ENCODE assay signal across 14 cellular contexts in the genomic region with DNA sequence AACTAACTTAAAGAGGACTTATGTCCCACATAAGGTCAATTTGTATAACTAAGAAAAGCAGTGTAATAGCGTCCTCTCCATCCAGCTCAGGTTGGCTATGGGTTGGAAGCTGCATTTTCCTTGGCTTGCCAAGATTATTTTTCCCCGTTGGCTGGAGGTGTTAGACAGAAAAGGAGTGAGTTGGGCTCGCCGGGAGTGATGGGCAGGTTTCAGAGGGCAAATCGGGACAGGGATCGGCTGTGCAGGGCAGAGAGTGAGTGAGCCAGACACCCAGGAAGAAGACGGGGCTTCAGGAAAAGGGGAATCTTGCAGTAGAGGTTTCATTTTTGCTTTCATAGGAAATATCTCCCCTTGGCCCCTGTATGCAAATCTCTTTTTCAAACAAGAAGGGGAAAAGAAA. TPM values are rescaled to one million over a fixed set of nuclear protein-coding genes. Genes with fewer than 3 reads are reported as not detected.
DNase-seq lines count a peak whose midpoint lies in the region; ATAC-seq and TF ChIP-seq lines count a peak whose summit lies in the region.
"Had no signal": no experiment of that assay in that cellular context is flagged by ENCODE, and none has a peak within 500 bp of the region (broad histone marks: within the 10 kb centered on the region; RNA-seq: fewer than 3 reads in every experiment).

No MANE protein-coding gene starts in this region.

- peak overlapping the region; percentile 22 for H3K27ac Mint-ChIP-seq in MCF 10A (ENCODE audit: low read depth, unreplicated experiment)
- H3K27ac Mint-ChIP-seq: CD4-positive, alpha-beta memory T cell; GM23338 had no signal

- H3K4me3 ChIP-seq in breast epithelium (no peak overlapping the region), DOHH2 (ENCODE audit: low read length) (no peak overlapping the region), Panc1 (ENCODE audit: low read depth in 2 of 2, low read length in 2 of 2) (no peak overlapping the region), skeletal muscle tissue (ENCODE audit: low read length in 3 of 3) (peak overlapping the region in 1 of 3 donors; percentile 23), mesendoderm (ENCODE audit: low read length) (no peak overlapping the region)
- H3K4me3 ChIP-seq: GM23338 had no signal

- H2BK15ac ChIP-seq in mesendoderm (replicated peaks; ENCODE audit: low read depth) = no peak overlapping the region

- no peaks in the 10 kb centered on the region for H3K36me3 Mint-ChIP-seq in MCF 10A (ENCODE audit: insufficient read depth, unreplicated experiment)
- H3K36me3 Mint-ChIP-seq: CD4-positive, alpha-beta memory T cell had no signal

- no peaks in the 10 kb centered on the region for H3K9me3 Mint-ChIP-seq in MCF 10A (ENCODE audit: unreplicated experiment)
- H3K9me3 Mint-ChIP-seq: CD4-positive, alpha-beta memory T cell; GM23338 had no signal

- H3K36me3 ChIP-seq in breast epithelium (no peaks in the 10 kb centered on the region), DOHH2 (ENCODE audit: control insufficient read depth, low read length) (no peaks in the 10 kb centered on the region), Panc1 (ENCODE audit: control insufficient read depth, insufficient read depth, low read length) (no peaks in the 10 kb centered on the region), skeletal muscle tissue (ENCODE audit: control insufficient read depth in 3 of 3, insufficient read depth in 3 of 3, low read length in 3 of 3) (no peaks in the 10 kb centered on the region), mesendoderm (ENCODE audit: control insufficient read depth, insufficient read depth, low read length) (no peaks in the 10 kb centered on the region)
- H3K36me3 ChIP-seq: BE2C had no signal

- H3K9me3 ChIP-seq in breast epithelium = no peaks in the 10 kb centered on the region
- H3K9me3 ChIP-seq in DOHH2 (ENCODE audit: control insufficient read depth, insufficient read depth, low read length) = no peaks in the 10 kb centered on the region
- no peaks in the 10 kb centered on the region for H3K9me3 ChIP-seq in Panc1 (ENCODE audit: control insufficient read depth, insufficient read depth, low read depth, low read length)
- H3K9me3 ChIP-seq in skeletal muscle tissue (ENCODE audit: control insufficient read depth in 3 of 3, low read length in 3 of 3) = no peaks in the 10 kb centered on the region
- H3K9me3 ChIP-seq: BE2C had no signal

- H4K8ac ChIP-seq in mesendoderm (ENCODE audit: low read depth, low read length) = no peak overlapping the region

- WGBS in mesendoderm (ENCODE audit: extremely low coverage, insufficient coverage, low lambda C conversion rate) = no CpG with 5 or more reads among the region's 7 CpGs

- peaks cover 10% of the 10 kb centered on the region for H3K4me1 Mint-ChIP-seq in MCF 10A (ENCODE audit: insufficient read depth, unreplicated experiment)
- H3K4me1 Mint-ChIP-seq: CD4-positive, alpha-beta memory T cell had no signal

- no peak overlapping the region for H3K18ac ChIP-seq in mesendoderm (ENCODE audit: low read length)

- no peaks in the 10 kb centered on the region for H3K9me2 ChIP-seq in DOHH2 (replicated peaks; ENCODE audit: control insufficient read depth, low read length)

- H2BK120ac ChIP-seq in mesendoderm (ENCODE audit: low read depth, low read length) = no peak overlapping the region

- no peak overlapping the region for H2BK5ac ChIP-seq in mesendoderm (ENCODE audit: low read length)

- intact Hi-C loops in MCF 10A (cut with micrococcal nuclease) = no loop called here
- intact Hi-C loops in breast epithelium (cut with DNase I; ENCODE audit: low total_unique reads) = no loop called here
- intact Hi-C loops in Panc1 (cut with micrococcal nuclease; ENCODE audit: unreplicated experiment) = no loop called here

- in situ Hi-C loops in Panc1 (cut with HindIII; ENCODE audit: low pct_unique_long_range_greater_than_20kb, low sequenced_read_pairs) = no loop called here

- POLR2A ChIA-PET in MCF 10A (lab: Yijun Ruan, JAX) = interaction anchor here (0.7 to 1.9 kb wide), 2 partner anchors 15 to 44 kb away, joined by 3 to 5 read pairs; no protein-coding TSS in a partner anchor
- POLR2A ChIA-PET in Panc1 (lab: Charles Lee) = no interaction called here

- H3K4me2 ChIP-seq in DOHH2 (ENCODE audit: low read length) (peak overlapping the region; percentile 16; the same call in 1 of the 2 replicates), mesendoderm (ENCODE audit: low read length) (no peak overlapping the region)
- H3K4me2 ChIP-seq: GM23338 had no signal

- TF ChIP-seq POLR2A in breast epithelium (IDR thresholded peaks at IDR 0.05) = no peak

- peaks cover 17% of the 10 kb centered on the region for H3F3A ChIP-seq in DOHH2 (ENCODE audit: control insufficient read depth, insufficient read depth)

- H4K5ac ChIP-seq in mesendoderm (ENCODE audit: low read length) = no peak overlapping the region

- no peaks in the 10 kb centered on the region for H4K20me1 ChIP-seq in DOHH2 (ENCODE audit: control insufficient read depth, insufficient read depth, low read depth, low read length)

- no peak overlapping the region for H3K4ac ChIP-seq in mesendoderm (ENCODE audit: low read depth, low read length)

- BruUV-seq in MCF 10A (replicated peaks; lab: Mats Ljungman, UMichigan) (no TSS peak), Panc1 (replicated peaks; lab: Mats Ljungman, UMichigan) (no TSS peak)

- H3K27ac ChIP-seq in breast epithelium (no peak overlapping the region), DOHH2 (ENCODE audit: low read depth, low read length) (no peak overlapping the region), Panc1 (ENCODE audit: low read length) (peak overlapping the region; percentile 96), skeletal muscle tissue (ENCODE audit: low read depth, low read length) (peak overlapping the region; percentile 98), mesendoderm (ENCODE audit: low read depth, low read length) (no peak overlapping the region)
- H3K27ac ChIP-seq: C4-2B had no signal

- DNase-seq in MCF 10A (ENCODE audit: unreplicated experiment) (no peak), breast epithelium (ENCODE audit: low spot score in 2 of 2) (no peak), Panc1 (ENCODE audit: low read depth, low spot score) (no peak), mesendoderm (no peak), NCI-H146 treated with DMSO at 0.1 percent for 48 hours (lab: John Stamatoyannopoulos, UW; ENCODE audit: unreplicated experiment) (no peak)
- DNase-seq: BE2C; CD4-positive, alpha-beta memory T cell; DMS79; EL; H7 had no signal

- H3K9ac ChIP-seq in skeletal muscle tissue (ENCODE audit: low read depth in 1 of 3, low read length in 3 of 3) (peak overlapping the region in 1 of 3 donors; percentile 34), mesendoderm (ENCODE audit: low read length) (no peak overlapping the region)

- H2AK5ac ChIP-seq in mesendoderm (ENCODE audit: low read length) = no peak overlapping the region

- H3K27me3 ChIP-seq in breast epithelium = no peaks in the 10 kb centered on the region
- no peaks in the 10 kb centered on the region for H3K27me3 ChIP-seq in DOHH2 (ENCODE audit: control insufficient read depth, low read length)
- H3K27me3 ChIP-seq in Panc1 (ENCODE audit: control insufficient read depth, insufficient read depth, low read length) = no peaks in the 10 kb centered on the region
- no peaks in the 10 kb centered on the region for H3K27me3 ChIP-seq in skeletal muscle tissue (ENCODE audit: control insufficient read depth in 3 of 3, insufficient read depth in 3 of 3, low read length in 3 of 3)
- H3K27me3 ChIP-seq in mesendoderm (ENCODE audit: insufficient read depth, low read length, poor library complexity) = no peaks in the 10 kb centered on the region
- H3K27me3 ChIP-seq: BE2C had no signal

- no peak overlapping the region for H3K4me3 Mint-ChIP-seq in MCF 10A (ENCODE audit: unreplicated experiment)
- H3K4me3 Mint-ChIP-seq: CD4-positive, alpha-beta memory T cell; GM23338 had no signal

- CTCF ChIA-PET in MCF 10A (lab: Yijun Ruan, JAX) = interaction anchor here (0.6 to 0.7 kb wide), 2 partner anchors 102 to 389 kb away, joined by 3 to 4 read pairs; no protein-coding TSS in a partner anchor
- CTCF ChIA-PET in Panc1 (lab: Charles Lee) = no interaction called here

- ATAC-seq in Panc1 = no peak
- ATAC-seq: GM23338 had no signal

- H3K79me1 ChIP-seq in mesendoderm (ENCODE audit: low read length) = no peaks in the 10 kb centered on the region

- H3K4me1 ChIP-seq in breast epithelium (no peaks in the 10 kb centered on the region), DOHH2 (ENCODE audit: control insufficient read depth, low read length) (peaks cover 78% of the 10 kb centered on the region), Panc1 (ENCODE audit: control insufficient read depth, insufficient read depth, low read length) (peaks cover 39% of the 10 kb centered on the region), skeletal muscle tissue (ENCODE audit: control insufficient read depth in 3 of 3, insufficient read depth in 3 of 3, low read length in 3 of 3) (peaks cover 37 to 52% (median 49%) of the 10 kb centered on the region in 3 donors), mesendoderm (ENCODE audit: control insufficient read depth, low read depth, low read length) (no peaks in the 10 kb centered on the region)
- H3K4me1 ChIP-seq: BE2C had no signal

- no peak for TF ChIP-seq CTCF in MCF 10A (IDR thresholded peaks at IDR 0.05; ENCODE audit: unreplicated experiment)
- no peak for TF ChIP-seq CTCF in breast epithelium (IDR thresholded peaks at IDR 0.05)
- TF ChIP-seq CTCF in DOHH2 (IDR thresholded peaks at IDR 0.05; ENCODE audit: low read depth, low read length, poor library complexity, severe bottlenecking) = no peak
- TF ChIP-seq CTCF in Panc1 (IDR thresholded peaks at IDR 0.05) = no peak

- no peaks in the 10 kb centered on the region for H3K79me2 ChIP-seq in DOHH2 (ENCODE audit: control insufficient read depth, low read length)
- H3K79me2 ChIP-seq in mesendoderm (ENCODE audit: control insufficient read depth, insufficient read depth, low read length) = no peaks in the 10 kb centered on the region

- no peaks in the 10 kb centered on the region for H3K27me3 Mint-ChIP-seq in MCF 10A (ENCODE audit: insufficient read depth, unreplicated experiment)

- H3K56ac ChIP-seq in mesendoderm (ENCODE audit: low read length) = no peak overlapping the region

- H3K23ac ChIP-seq in mesendoderm (ENCODE audit: low read length) = no peak overlapping the region

RNA-seq across cellular contexts. Expression of gene MAP3K20, which starts 41.5 kb away (rescaled TPM):
- 134 and 150 TPM in 2 replicates for total RNA-seq in MCF 10A (2022)
- 10 to 100 TPM; 34.8 to 67.0 (median 42.9) TPM for total RNA-seq in breast epithelium
- total RNA-seq in Panc1 (2021; ENCODE audit: unreplicated experiment) = 121 TPM
- polyA plus RNA-seq in Panc1 (2012; ENCODE audit: insufficient read length) = 60.5 TPM
- 52.7 TPM for total RNA-seq in skeletal muscle tissue
- 9.1 TPM for polyA plus RNA-seq in mesendoderm (2013, experiment 1 of 2)
- 9.1 TPM for polyA plus RNA-seq in mesendoderm (2013, experiment 2 of 2)

Comparison
In these comparisons a context has a peak if more than half of its experiments do, and no peak if none do; other contexts are left out.
1. H3K27ac ChIP-seq: peak in Panc1 (single experiment) and skeletal muscle tissue (single experiment); none in breast epithelium (0 of 2), DOHH2 (single experiment) and mesendoderm (single experiment).